Comparison of ENCODE assay signal across 13 cellular contexts in the genomic region with DNA sequence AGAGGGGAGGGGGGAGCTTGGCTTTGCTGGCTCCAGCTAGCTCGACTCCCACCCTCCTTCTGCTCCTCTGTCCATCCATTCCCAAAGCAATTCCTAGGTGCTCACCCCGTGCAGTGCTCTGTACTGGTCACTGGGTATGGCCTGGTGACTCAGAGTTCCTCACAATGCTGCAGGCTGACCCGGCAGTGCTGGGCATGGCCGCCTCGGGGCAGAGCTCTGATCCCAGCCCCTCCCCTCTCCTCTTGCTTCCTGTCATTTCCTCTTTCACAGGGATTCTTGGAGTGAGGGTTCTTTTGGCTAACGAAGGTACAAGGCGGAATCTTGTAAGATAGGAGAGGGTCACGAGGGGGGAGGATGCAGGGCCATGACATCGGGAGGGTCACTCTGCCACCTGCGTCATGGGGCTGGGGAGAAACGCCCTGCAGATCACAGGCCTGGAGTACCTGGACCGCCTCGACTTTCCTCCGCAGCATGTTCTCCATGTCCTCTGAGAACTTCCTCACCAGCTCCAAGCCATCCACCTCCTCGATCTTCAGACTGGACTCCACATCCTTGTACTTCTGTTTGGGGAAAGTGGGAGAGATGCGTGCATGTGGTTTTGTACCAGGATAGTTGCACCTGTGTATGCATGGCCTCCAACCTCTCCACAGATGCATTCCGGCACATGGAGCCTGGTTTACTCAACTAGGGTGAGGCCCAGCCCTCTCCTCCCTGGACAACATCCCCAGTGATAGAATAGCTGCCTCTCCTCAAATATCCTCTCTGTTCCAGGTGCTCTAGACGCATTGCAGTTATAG. TPM values are rescaled to one million over a fixed set of nuclear protein-coding genes. Genes with fewer than 3 reads are reported as not detected.
A peak's percentile ranks its signal among the peaks of the same experiment; 100 is the strongest.
DNase-seq lines count a peak whose midpoint lies in the region; ATAC-seq and TF ChIP-seq lines count a peak whose summit lies in the region.
"Had no signal": no experiment of that assay in that cellular context is flagged by ENCODE, and none has a peak within 500 bp of the region (broad histone marks: within the 10 kb centered on the region; RNA-seq: fewer than 3 reads in every experiment).

No MANE protein-coding gene starts in this region.

- peaks cover 10 to 33% of the 10 kb centered on the region in 2 experiments for H3K4me1 Mint-ChIP-seq in H9
- peaks cover 23% of the 10 kb centered on the region for H3K4me1 Mint-ChIP-seq in central memory CD8-positive, alpha-beta T cell
- peaks cover 47% of the 10 kb centered on the region for H3K4me1 Mint-ChIP-seq in neural progenitor cell

- H3K4me2 ChIP-seq in H9 (ENCODE audit: insufficient read depth, insufficient read length, low read length) (no peak overlapping the region), neural progenitor cell (no peak overlapping the region)

- no peak overlapping the region for H2AK5ac ChIP-seq in H9 (ENCODE audit: insufficient read length, low read length)

- H4K8ac ChIP-seq in H9 (replicated peaks; ENCODE audit: insufficient read length, low read depth, low read length): no peak overlapping the region

- H3K27ac ChIP-seq in H9 (ENCODE audit: insufficient read length, low read depth, low read length): no peak overlapping the region
- H3K27ac ChIP-seq in neural progenitor cell: no peak overlapping the region

- H3K23me2 ChIP-seq in H9 (ENCODE audit: insufficient read length, low read depth, low read length, poor library complexity, severe bottlenecking): no peaks in the 10 kb centered on the region

- no peaks in the 10 kb centered on the region for H3K9me3 ChIP-seq in H9 (ENCODE audit: control insufficient read depth, low read depth, low read length)
- no peaks in the 10 kb centered on the region for H3K9me3 ChIP-seq in neural progenitor cell (ENCODE audit: low read depth)

- WGBS in H9 (ENCODE audit: extremely low coverage, insufficient read length, low lambda C conversion rate): no CpG with 5 or more reads among the region's 18 CpGs

- ATAC-seq in central memory CD8-positive, alpha-beta T cell (replicated peaks; ENCODE audit: extremely low read depth, poor library complexity, severe bottlenecking): no peak
- no peak for ATAC-seq in left colon
- ATAC-seq in GM18520 (IDR thresholded peaks at IDR 0.05; ENCODE audit: unreplicated experiment): no peak
- ATAC-seq in HG03045 (IDR thresholded peaks at IDR 0.05; ENCODE audit: unreplicated experiment): no peak
- ATAC-seq: activated CD4-positive, CD25-positive, alpha-beta regulatory T cell treated with anti-CD3 and anti-CD28 coated beads, Interleukin-2, amount 50 U/mL, for 24 hours; activated naive CD4-positive, alpha-beta T cell treated with anti-CD3 and anti-CD28 coated beads, Interleukin-2, amount 50 U/mL, for 72 hours had no signal

- peaks cover 7% of the 10 kb centered on the region for H3F3A ChIP-seq in neural progenitor cell (ENCODE audit: low read depth)

- H3T11ph ChIP-seq in H9 (ENCODE audit: low read length): no peak overlapping the region

- no peak overlapping the region; the same call in 1 of the 2 replicates for H3K14ac ChIP-seq in H9 (ENCODE audit: insufficient read depth, low read length)

- no peak overlapping the region for H4K91ac ChIP-seq in H9 (ENCODE audit: insufficient read length, low read depth, low read length)

- H3K4me3 ChIP-seq in neural progenitor cell: no peak overlapping the region

- no peak overlapping the region for H3K4ac ChIP-seq in H9 (ENCODE audit: low read depth, low read length)

- H3K9me3 Mint-ChIP-seq in H9 (0 out of 5 replicates have a peak, but pooled peaks cover 0 to 1% of the 10 kb centered on the region in 2 experiments), neural progenitor cell (no peaks in the 10 kb centered on the region)
- H3K9me3 Mint-ChIP-seq in central memory CD8-positive, alpha-beta T cell: no peaks in the 10 kb centered on the region
- H3K9me3 Mint-ChIP-seq: activated naive CD4-positive, alpha-beta T cell treated with anti-CD3 and anti-CD28 coated beads, Interleukin-2, amount 50 U/mL, for 72 hours had no signal

- no peak overlapping the region for H3K4me3 Mint-ChIP-seq in H9
- no peak overlapping the region for H3K4me3 Mint-ChIP-seq in central memory CD8-positive, alpha-beta T cell
- no peak overlapping the region for H3K4me3 Mint-ChIP-seq in neural progenitor cell

- no peak overlapping the region for H4K5ac ChIP-seq in H9 (ENCODE audit: insufficient read length, low read depth, low read length)

- H3K36me3 Mint-ChIP-seq in H9 (ENCODE audit: insufficient read depth in 1 of 3, low read depth in 3 of 3): peaks cover 0 to 8% (median 0%) of the 10 kb centered on the region in 3 experiments; a peak in 2 of 7 replicates
- H3K36me3 Mint-ChIP-seq in central memory CD8-positive, alpha-beta T cell (ENCODE audit: insufficient read depth): peaks cover 3% of the 10 kb centered on the region
- no peaks in the 10 kb centered on the region for H3K36me3 Mint-ChIP-seq in neural progenitor cell

- H3K18ac ChIP-seq in H9 (ENCODE audit: insufficient read length, low read depth, low read length): no peak overlapping the region

- no peaks in the 10 kb centered on the region for H3K79me2 ChIP-seq in H9 (ENCODE audit: insufficient read depth, low read length)
- no peaks in the 10 kb centered on the region for H3K79me2 ChIP-seq in neural progenitor cell (ENCODE audit: low read depth)

- no peak overlapping the region for H3K27ac Mint-ChIP-seq in H9
- no peak overlapping the region for H3K27ac Mint-ChIP-seq in central memory CD8-positive, alpha-beta T cell (ENCODE audit: low read depth)
- H3K27ac Mint-ChIP-seq in neural progenitor cell: peak overlapping the region; percentile 63

- H3K36me3 ChIP-seq in neural progenitor cell: no peaks in the 10 kb centered on the region

- DNase-seq in D341Med (ENCODE audit: low spot score) (peak; percentile 15), H9 (peak; percentile 36), neural progenitor cell (ENCODE audit: low spot score) (no peak), left colon (no peak), Kasumi-1 (lab: John Stamatoyannopoulos, UW) (no peak)
- peak; percentile 5 to 9 for DNase-seq in central memory CD8-positive, alpha-beta T cell (ENCODE audit: low spot score in 2 of 2)
- DNase-seq: NCI-H446, nucleus accumbens, SIG-M5 had no signal

- H3K4me1 ChIP-seq in H9 (ENCODE audit: insufficient read depth, low read length): no peaks in the 10 kb centered on the region
- peaks cover 21% of the 10 kb centered on the region for H3K4me1 ChIP-seq in neural progenitor cell

- H3K79me1 ChIP-seq in H9 (ENCODE audit: insufficient read depth, low read depth, low read length, poor library complexity, severe bottlenecking): no peaks in the 10 kb centered on the region

- no peaks in the 10 kb centered on the region for H3K27me3 ChIP-seq in H9 (ENCODE audit: insufficient read depth, low read length)
- no peaks in the 10 kb centered on the region for H3K27me3 ChIP-seq in neural progenitor cell

- no peak overlapping the region for H2BK120ac ChIP-seq in H9 (ENCODE audit: low read depth, low read length, poor library complexity, severe bottlenecking)

- H2AFZ ChIP-seq in H9 (ENCODE audit: low read length) (no peak overlapping the region), neural progenitor cell (replicated peaks) (no peak overlapping the region)

- H2BK20ac ChIP-seq in H9 (ENCODE audit: low read depth, low read length, poor library complexity, severe bottlenecking): no peak overlapping the region

- H3K9ac ChIP-seq in H9 (ENCODE audit: extremely low read depth, insufficient read length, low read length): no peak overlapping the region
- H3K9ac ChIP-seq in neural progenitor cell: no peak overlapping the region

- H2BK15ac ChIP-seq in H9 (ENCODE audit: low read depth, low read length): no peak overlapping the region

- no peak overlapping the region for H3K23ac ChIP-seq in H9 (ENCODE audit: insufficient read length, low read depth, low read length)

- no peaks in the 10 kb centered on the region; the same call in 1 of the 2 replicates for H3K27me3 Mint-ChIP-seq in H9 (ENCODE audit: low read depth)
- H3K27me3 Mint-ChIP-seq in central memory CD8-positive, alpha-beta T cell: peaks cover 22% of the 10 kb centered on the region
- H3K27me3 Mint-ChIP-seq in neural progenitor cell (ENCODE audit: insufficient read depth, low read depth): peaks cover 17% of the 10 kb centered on the region

- intact Hi-C loops in left colon (cut with DNase I, micrococcal nuclease): loop anchor here in 1 of 2 donors (10.0 kb wide), 1 partner anchor 88 kb away; a partner anchor contains a TSS

- H3K56ac ChIP-seq in H9 (ENCODE audit: insufficient read length, low read depth, low read length): no peak overlapping the region

- no peak overlapping the region for H2BK5ac ChIP-seq in H9 (ENCODE audit: insufficient read length, low read length)

- H4K20me1 ChIP-seq in H9 (ENCODE audit: control insufficient read depth, insufficient read depth, insufficient read length) (no peaks in the 10 kb centered on the region), neural progenitor cell (ENCODE audit: low read depth) (no peaks in the 10 kb centered on the region)

- no peak for TF ChIP-seq CTCF in H9 (conservative IDR thresholded peaks at IDR 0.05)
- no peak for TF ChIP-seq CTCF in neural progenitor cell (IDR thresholded peaks at IDR 0.05)

- no peak overlapping the region for H2BK12ac ChIP-seq in H9 (ENCODE audit: insufficient read length, low read depth, low read length)

RNA-seq across cellular contexts. Expression of a gene that starts 5.7 kb away (rescaled TPM):
- total RNA-seq in H9 (2021): 0.61 and 0.79 TPM in 2 replicates
- total RNA-seq in neural progenitor cell (ENCODE audit: low replicate concordance): 3.0 and 8.5 TPM in 2 replicates
- total RNA-seq in left colon: 1 to 10 TPM; 5.1 to 5.9 TPM

Comparison
In these comparisons a context has a peak if more than half of its experiments do, and no peak if none do; other contexts are left out.
1. DNase-seq: peak in D341Med (single experiment), H9 (single experiment) and central memory CD8-positive, alpha-beta T cell (2 of 2); none in neural progenitor cell (single experiment), left colon (0 of 2) and Kasumi-1 (0 of 2).